Comparison of ENCODE assay signal across 13 cellular contexts in the genomic region with DNA sequence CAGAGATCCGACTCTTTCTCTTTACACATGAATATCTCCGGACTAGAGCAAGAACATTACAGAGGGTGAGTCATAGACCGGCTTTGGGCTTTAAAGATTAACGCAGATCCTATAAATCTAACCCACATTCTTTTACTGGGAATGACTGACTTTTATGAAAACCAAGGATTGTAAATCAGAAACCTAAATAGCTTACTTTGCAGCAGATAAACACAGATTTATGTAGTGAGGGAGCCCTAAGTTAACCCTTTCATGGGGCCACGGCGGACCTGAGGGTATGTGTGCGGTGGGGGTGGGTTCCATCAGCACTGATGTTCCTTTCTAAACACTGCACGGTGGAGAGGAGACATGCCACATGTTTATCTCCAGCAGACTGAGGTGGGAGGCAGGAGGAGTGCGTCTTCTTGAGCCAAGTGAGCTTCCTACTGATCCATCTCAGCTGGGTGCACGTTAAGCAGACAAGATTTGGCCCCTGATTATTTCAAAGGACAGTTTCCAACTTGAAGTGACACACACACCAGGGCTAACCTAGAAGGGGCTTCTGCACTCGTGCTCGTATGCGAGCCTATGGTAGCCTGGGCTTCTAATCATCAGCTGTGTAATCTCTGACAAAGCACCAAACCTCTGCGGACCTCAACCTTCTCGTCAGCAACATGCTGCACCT.
DNase-seq lines count a peak whose midpoint lies in the region; ATAC-seq and TF ChIP-seq lines count a peak whose summit lies in the region.
"Had no signal": no experiment of that assay in that cellular context is flagged by ENCODE, and none has a peak within 500 bp of the region (broad histone marks: within the 10 kb centered on the region; RNA-seq: fewer than 3 reads in every experiment).

No MANE protein-coding gene starts in this region.

- H3K27me3 Mint-ChIP-seq in T-helper 17 cell, result peaks cover 43% of the 10 kb centered on the region

- no peaks in the 10 kb centered on the region for H3K4me1 ChIP-seq in ascending aorta
- H3K4me1 ChIP-seq in suprapubic skin, result peaks cover 16% of the 10 kb centered on the region

- no peak for TF ChIP-seq EP300 in suprapubic skin (IDR thresholded peaks at IDR 0.05)

- TF ChIP-seq CTCF in HFF-Myc (IDR thresholded peaks at IDR 0.05; ENCODE audit: low read depth, low read length, missing control alignments) (no peak), ascending aorta (IDR thresholded peaks at IDR 0.05) (no peak), suprapubic skin (IDR thresholded peaks at IDR 0.05) (no peak)

- H3K27ac ChIP-seq in ascending aorta (no peak overlapping the region), suprapubic skin (no peak overlapping the region)

- no peaks in the 10 kb centered on the region for H3K4me1 Mint-ChIP-seq in T-helper 17 cell

- no peak for ATAC-seq in T-helper 17 cell

- H3K9me3 ChIP-seq in ascending aorta (no peaks in the 10 kb centered on the region), suprapubic skin (no peaks in the 10 kb centered on the region), T-helper 17 cell (ENCODE audit: control insufficient read depth, low read length, poor library complexity, severe bottlenecking) (no peaks in the 10 kb centered on the region)
- H3K9me3 ChIP-seq: SK-N-SH had no signal

- H3K27ac Mint-ChIP-seq in T-helper 17 cell, result no peak overlapping the region
- H3K27ac Mint-ChIP-seq: naive thymus-derived CD4-positive, alpha-beta T cell had no signal

- peaks cover 3% of the 10 kb centered on the region for H3K36me3 Mint-ChIP-seq in T-helper 17 cell (ENCODE audit: low read depth)

- 22% methylated on average over 15 of the region's 15 CpGs for WGBS in suprapubic skin

- H3K27me3 ChIP-seq in ascending aorta (no peaks in the 10 kb centered on the region), suprapubic skin (peaks cover 33% of the 10 kb centered on the region)

- no peak overlapping the region for H3K4me3 Mint-ChIP-seq in T-helper 17 cell

- DNase-seq in HFF-Myc (ENCODE audit: extremely low read depth, low read depth) (peak; percentile 2), ascending aorta (ENCODE audit: low spot score in 2 of 2) (no peak), kidney tubule cell (ENCODE audit: low spot score) (peak; percentile 63), suprapubic skin (ENCODE audit: low spot score in 2 of 2) (no peak), T-helper 17 cell (no peak), occipital lobe (lab: John Stamatoyannopoulos, UW) (no peak), NCI-H1436 (lab: John Stamatoyannopoulos, UW) (no peak)
- DNase-seq in stimulated activated naive CD4-positive, alpha-beta T cell treated with Interleukin-2 at 50 U/mL for 16 hours (lab: John Stamatoyannopoulos, UW), result no peak
- DNase-seq: amniotic stem cell, DND-41, NCI-H2107 had no signal

- no peak overlapping the region for H3K4me3 ChIP-seq in HFF-Myc (replicated peaks; ENCODE audit: low read depth, low read length)
- H3K4me3 ChIP-seq in ascending aorta, result peak overlapping the region; percentile 47 to 50
- H3K4me3 ChIP-seq in suprapubic skin, result peak overlapping the region; percentile 42

- TF ChIP-seq POLR2A in suprapubic skin (IDR thresholded peaks at IDR 0.05), result no peak

- intact Hi-C loops in ascending aorta (cut with DNase I), result no loop called here

- no peaks in the 10 kb centered on the region for H3K36me3 ChIP-seq in ascending aorta
- no peaks in the 10 kb centered on the region for H3K36me3 ChIP-seq in suprapubic skin

Comparison
In these comparisons a context has a peak if more than half of its experiments do, and no peak if none do; other contexts are left out.
1. DNase-seq: peak in HFF-Myc (single experiment) and kidney tubule cell (single experiment); none in ascending aorta (0 of 2), suprapubic skin (0 of 2), T-helper 17 cell (0 of 3), stimulated activated naive CD4-positive, alpha-beta T cell treated with Interleukin-2 at 50 U/mL for 16 hours (single experiment), occipital lobe (single experiment) and NCI-H1436 (single experiment).